ENCODE assay signal across 8 cellular contexts in genomic region chr3:152331018-152331541, GRCh38.
A peak's percentile ranks its signal among the peaks of the same experiment; 100 is the strongest.
DNase-seq lines count a peak whose midpoint lies in the region; ATAC-seq and TF ChIP-seq lines count a peak whose summit lies in the region.

No MANE protein-coding gene starts in this region.

- TF ChIP-seq POLR2A in sigmoid colon (IDR thresholded peaks at IDR 0.05): no peak

- CTCF ChIA-PET in Caco-2 (lab: Charles Lee): no interaction called here

- ATAC-seq in GM23338 (no peak), GM18861 (IDR thresholded peaks at IDR 0.05; ENCODE audit: unreplicated experiment) (no peak)

- no peaks in the 10 kb centered on the region for H3K9me2 ChIP-seq in GM23338 (ENCODE audit: insufficient read depth)

- H3K4me1 Mint-ChIP-seq in GM23338 (peaks cover 7% of the 10 kb centered on the region), Caco-2 (ENCODE audit: low read depth, unreplicated experiment) (peaks cover 16% of the 10 kb centered on the region)

- no TSS peak for BruUV-seq in Caco-2 (replicated peaks; lab: Mats Ljungman, UMichigan)

- no peak for TF ChIP-seq EP300 in sigmoid colon (IDR thresholded peaks at IDR 0.05)

- H3K9me3 Mint-ChIP-seq in GM23338: no peaks in the 10 kb centered on the region
- peaks cover 2% of the 10 kb centered on the region for H3K9me3 Mint-ChIP-seq in Caco-2 (ENCODE audit: unreplicated experiment)

- no peaks in the 10 kb centered on the region for H4K20me1 ChIP-seq in GM23338 (replicated peaks; ENCODE audit: insufficient read depth)

- H3K4me3 ChIP-seq in GM23338 (no peak overlapping the region), fibroblast of the aortic adventitia (ENCODE audit: low read depth, low read length) (no peak overlapping the region), sigmoid colon (no peak overlapping the region), Caco-2 (ENCODE audit: low read depth, low read length) (no peak overlapping the region)

- no peaks in the 10 kb centered on the region for H3F3A ChIP-seq in GM23338 (replicated peaks; ENCODE audit: low read depth)

- intact Hi-C loops in sigmoid colon (cut with DNase I) (no loop called here), Caco-2 (cut with micrococcal nuclease; ENCODE audit: unreplicated experiment) (no loop called here)

- H3K27me3 ChIP-seq in GM23338 (ENCODE audit: insufficient read depth) (no peaks in the 10 kb centered on the region), sigmoid colon (no peaks in the 10 kb centered on the region), Caco-2 (replicated peaks; ENCODE audit: control insufficient read depth, insufficient read depth, low read length) (no peaks in the 10 kb centered on the region)

- H3K27ac Mint-ChIP-seq in GM23338 (peak overlapping the region; percentile 66; the same call in 1 of the 2 replicates), Caco-2 (ENCODE audit: unreplicated experiment) (no peak overlapping the region)

- no peak overlapping the region for H3K4me3 Mint-ChIP-seq in GM23338
- no peak overlapping the region for H3K4me3 Mint-ChIP-seq in Caco-2 (ENCODE audit: unreplicated experiment)

- H3K36me3 ChIP-seq in GM23338 (ENCODE audit: insufficient read depth) (no peaks in the 10 kb centered on the region), sigmoid colon (peaks cover 0 to 3% (median 0%) of the 10 kb centered on the region in 4 donors), Caco-2 (ENCODE audit: control insufficient read depth, insufficient read depth, low read length) (no peaks in the 10 kb centered on the region)

- peaks cover 56% of the 10 kb centered on the region for H3K79me2 ChIP-seq in GM23338 (replicated peaks; ENCODE audit: insufficient read depth)

- H3K27ac ChIP-seq in GM23338 (ENCODE audit: low read depth) (peak overlapping the region; percentile 62; the same call in 1 of the 2 replicates), sigmoid colon (peak overlapping the region; percentile 54 to 78 (median 71))

- H2AFZ ChIP-seq in GM23338: no peak overlapping the region

- H3K4me1 ChIP-seq in GM23338 (ENCODE audit: insufficient read depth): no peaks in the 10 kb centered on the region
- H3K4me1 ChIP-seq in sigmoid colon: peaks cover 0 to 93% (median 79%) of the 10 kb centered on the region in 4 donors
- peaks cover 26% of the 10 kb centered on the region for H3K4me1 ChIP-seq in Caco-2

- H3K9me3 ChIP-seq in sigmoid colon (no peaks in the 10 kb centered on the region), Caco-2 (no peaks in the 10 kb centered on the region)

- H3K36me3 Mint-ChIP-seq in GM23338 (ENCODE audit: low read depth): peaks cover 3% of the 10 kb centered on the region; the same call in 1 of the 3 replicates
- H3K36me3 Mint-ChIP-seq in Caco-2 (ENCODE audit: insufficient read depth, unreplicated experiment): peaks cover 14% of the 10 kb centered on the region

- TF ChIP-seq CTCF in GM23338 (conservative IDR thresholded peaks at IDR 0.05; ENCODE audit: low read depth in 2 of 2) (no peak), fibroblast of the aortic adventitia (IDR thresholded peaks at IDR 0.05; ENCODE audit: insufficient read depth, low read length) (no peak), sigmoid colon (IDR thresholded peaks at IDR 0.05) (no peak), Caco-2 (IDR thresholded peaks at IDR 0.05; ENCODE audit: insufficient read depth in 1 of 2, low read depth in 1 of 2, low read length in 1 of 2, severe bottlenecking in 1 of 2, unreplicated experiment in 1 of 2) (no peak)

- 41 to 55% methylated on average over 2 of the region's 2 CpGs for WGBS in sigmoid colon, 2 donors

- H3K4me2 ChIP-seq in GM23338: no peak overlapping the region

- POLR2A ChIA-PET in Caco-2 (lab: Charles Lee): no interaction called here

- H3K27me3 Mint-ChIP-seq in GM23338 (ENCODE audit: insufficient read depth, low read depth, poor library complexity) (peaks cover 2% of the 10 kb centered on the region), Caco-2 (ENCODE audit: insufficient read depth, unreplicated experiment) (no peaks in the 10 kb centered on the region)

- no peak for DNase-seq in GM23338 (ENCODE audit: low spot score)
- DNase-seq in UCSD-AML1 (lab: John Stamatoyannopoulos, UW; ENCODE audit: unreplicated experiment): peak; percentile 33
- peak; percentile 92 for DNase-seq in fibroblast of the aortic adventitia (ENCODE audit: low read depth)
- no peak for DNase-seq in sigmoid colon
- no peak for DNase-seq in Caco-2
- DNase-seq in HuH-7.5 (ENCODE audit: low spot score): no peak
- no peak for DNase-seq in NCI-H82 (lab: John Stamatoyannopoulos, UW)

TF ChIP-seq in GM23338, 12 proteins besides CTCF, POLR2A, EP300 and RAD21 (continues in another document):
- no peak for TF ChIP-seq REST (IDR thresholded peaks at IDR 0.05; ENCODE audit: unreplicated experiment)
- TF ChIP-seq ZNF331 (CRISPR knock-in tag; IDR thresholded peaks at IDR 0.05; ENCODE audit: low read depth): no peak

Comparison
In these comparisons a context has a peak if more than half of its experiments do, and no peak if none do; other contexts are left out.
1. DNase-seq: peak in UCSD-AML1 (single experiment) and fibroblast of the aortic adventitia (single experiment); none in GM23338 (single experiment), sigmoid colon (single experiment), Caco-2 (0 of 2), HuH-7.5 (single experiment) and NCI-H82 (single experiment).